ENCODE assay signal across 8 cellular contexts in the genomic region with DNA sequence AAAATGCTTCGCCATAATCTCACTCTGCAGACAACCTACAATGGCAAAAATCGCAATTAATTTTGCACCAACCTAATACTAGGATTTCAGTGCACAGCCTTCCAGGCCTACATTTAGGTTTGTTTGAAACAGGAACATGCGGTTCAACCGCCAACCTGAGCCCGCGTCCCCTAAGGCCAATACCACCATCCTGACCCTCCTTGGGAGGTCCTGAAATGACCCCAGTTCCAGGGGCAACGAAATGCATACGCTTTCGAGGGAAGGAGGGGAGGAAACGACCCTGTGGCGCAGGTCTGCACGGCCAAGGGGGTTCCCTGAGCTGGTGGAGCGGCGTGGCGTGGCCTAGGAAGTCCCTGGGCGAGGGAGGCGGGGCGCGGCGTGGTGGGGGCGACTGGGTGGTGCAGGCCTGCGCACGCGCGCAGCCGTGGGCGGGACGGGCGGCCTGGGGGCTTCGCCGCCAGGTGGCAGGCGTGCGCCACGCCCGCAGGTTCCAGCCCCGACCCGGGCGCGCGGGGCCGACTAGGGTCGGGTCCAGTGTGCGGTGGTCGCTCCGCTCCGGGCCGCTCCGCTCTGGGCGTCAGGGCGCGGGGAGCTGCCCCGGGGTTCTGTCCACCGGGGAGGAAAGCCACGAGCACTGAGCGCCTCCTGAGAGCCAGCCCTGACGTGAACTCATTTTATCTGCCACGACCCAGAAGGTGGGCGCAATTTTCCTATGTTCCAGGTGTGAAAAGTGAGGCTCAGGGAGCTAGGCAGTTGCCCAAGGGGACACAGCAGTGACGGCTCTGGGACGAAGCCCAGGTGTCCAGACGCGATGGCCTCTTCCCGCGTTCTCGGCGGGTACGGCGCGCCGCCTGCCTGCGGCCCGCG.
DNase-seq lines count a peak whose midpoint lies in the region; ATAC-seq lines count a peak whose summit lies in the region.

No MANE protein-coding gene starts in this region.

- H3K36me3 ChIP-seq in HUES48 (ENCODE audit: control insufficient read depth, insufficient read depth, low read length) = no peaks in the 10 kb centered on the region
- peaks cover 0 to 20% of the 10 kb centered on the region in 2 donors for H3K36me3 ChIP-seq in muscle layer of duodenum (ENCODE audit: control insufficient read depth in 1 of 2, insufficient read depth in 2 of 2, low read length in 2 of 2)

- no peaks in the 10 kb centered on the region for H3K27me3 ChIP-seq in HUES48 (ENCODE audit: control insufficient read depth, insufficient read depth, low read length)
- no peaks in the 10 kb centered on the region for H3K27me3 ChIP-seq in muscle layer of duodenum (ENCODE audit: low read depth, low read length)

- in situ Hi-C loops in Caki2 (cut with HindIII; ENCODE audit: low pct_unique_long_range_greater_than_20kb, low sequenced_read_pairs) = no loop called here

- H3K4me3 ChIP-seq in HUES48 (ENCODE audit: low read depth, low read length) = peak overlapping the region; percentile 65
- peak overlapping the region; percentile 75 to 81 for H3K4me3 ChIP-seq in muscle layer of duodenum (ENCODE audit: low read depth in 1 of 2, low read length in 2 of 2)

- DNase-seq in Caki2 (ENCODE audit: low read depth) (peak; percentile 73), OCI-M1 (lab: John Stamatoyannopoulos, UW) (peak; percentile 90)
- DNase-seq in activated T-cell treated with anti-CD3 and anti-CD28 coated beads, Interleukin-2, amount 50 U/mL, for 24 hours = peak; percentile 96
- peak; percentile 87 for DNase-seq in stimulated activated CD8-positive, alpha-beta memory T cell treated with anti-CD3 and anti-CD28 coated beads, Interleukin-7, amount 100 ng/mL, for 48 hours (ENCODE audit: extremely low read depth in 1 of 2, low read depth in 1 of 2)

- H3K4me1 Mint-ChIP-seq in activated T-cell treated with anti-CD3 and anti-CD28 coated beads, Interleukin-2, amount 50 U/mL, for 24 hours (ENCODE audit: low read depth) = peaks cover 55% of the 10 kb centered on the region

- peak overlapping the region; percentile 31 for H3K27ac ChIP-seq in HUES48 (ENCODE audit: low read depth, low read length)
- H3K27ac ChIP-seq in muscle layer of duodenum (ENCODE audit: low read length) = peak overlapping the region; percentile 34

- H3K27ac Mint-ChIP-seq in activated T-cell treated with anti-CD3 and anti-CD28 coated beads, Interleukin-2, amount 50 U/mL, for 24 hours = peak overlapping the region; percentile 99

- H3K9ac ChIP-seq in HUES48 (ENCODE audit: low read depth, low read length) = peak overlapping the region; percentile 65

- H3K4me3 Mint-ChIP-seq in activated T-cell treated with anti-CD3 and anti-CD28 coated beads, Interleukin-2, amount 50 U/mL, for 24 hours = peak overlapping the region; percentile 88

- H3K27me3 Mint-ChIP-seq in activated T-cell treated with anti-CD3 and anti-CD28 coated beads, Interleukin-2, amount 50 U/mL, for 24 hours = no peaks in the 10 kb centered on the region

- H3K36me3 Mint-ChIP-seq in activated T-cell treated with anti-CD3 and anti-CD28 coated beads, Interleukin-2, amount 50 U/mL, for 24 hours (ENCODE audit: low read depth) = peaks cover 13% of the 10 kb centered on the region

- no peaks in the 10 kb centered on the region for H3K9me3 ChIP-seq in HUES48 (ENCODE audit: control insufficient read depth, insufficient read depth, low read length)
- H3K9me3 ChIP-seq in muscle layer of duodenum (ENCODE audit: control insufficient read depth in 1 of 2, low read length in 2 of 2) = no peaks in the 10 kb centered on the region

- peaks cover 28% of the 10 kb centered on the region for H3K4me1 ChIP-seq in HUES48 (ENCODE audit: control insufficient read depth, insufficient read depth, low read length)
- H3K4me1 ChIP-seq in muscle layer of duodenum (ENCODE audit: control insufficient read depth in 1 of 2, insufficient read depth in 2 of 2, low read length in 2 of 2) = peaks cover 9 to 28% of the 10 kb centered on the region in 2 donors

- no peaks in the 10 kb centered on the region for H3K9me3 Mint-ChIP-seq in activated T-cell treated with anti-CD3 and anti-CD28 coated beads, Interleukin-2, amount 50 U/mL, for 24 hours

- ATAC-seq in GM21360 (IDR thresholded peaks at IDR 0.05; ENCODE audit: unreplicated experiment) (peak; percentile 54), esophagus mucosa (peak; percentile 69)

Comparison
In these comparisons a context has a peak if more than half of its experiments do, and no peak if none do; other contexts are left out.
1. Peak in every context shown above with its lines: DNase-seq, ATAC-seq, H3K4me3 ChIP-seq and H3K27ac ChIP-seq.